Comparison of ENCODE assay signal across 1 cellular context in genomic region chr10:131724891-131725735, GRCh38.
TF ChIP-seq lines count a peak whose summit lies in the region.

No MANE protein-coding gene starts in this region.

TF ChIP-seq in HepG2, 621 proteins besides CTCF, POLR2A, EP300 and RAD21:
- TF ChIP-seq, protein P1, sequence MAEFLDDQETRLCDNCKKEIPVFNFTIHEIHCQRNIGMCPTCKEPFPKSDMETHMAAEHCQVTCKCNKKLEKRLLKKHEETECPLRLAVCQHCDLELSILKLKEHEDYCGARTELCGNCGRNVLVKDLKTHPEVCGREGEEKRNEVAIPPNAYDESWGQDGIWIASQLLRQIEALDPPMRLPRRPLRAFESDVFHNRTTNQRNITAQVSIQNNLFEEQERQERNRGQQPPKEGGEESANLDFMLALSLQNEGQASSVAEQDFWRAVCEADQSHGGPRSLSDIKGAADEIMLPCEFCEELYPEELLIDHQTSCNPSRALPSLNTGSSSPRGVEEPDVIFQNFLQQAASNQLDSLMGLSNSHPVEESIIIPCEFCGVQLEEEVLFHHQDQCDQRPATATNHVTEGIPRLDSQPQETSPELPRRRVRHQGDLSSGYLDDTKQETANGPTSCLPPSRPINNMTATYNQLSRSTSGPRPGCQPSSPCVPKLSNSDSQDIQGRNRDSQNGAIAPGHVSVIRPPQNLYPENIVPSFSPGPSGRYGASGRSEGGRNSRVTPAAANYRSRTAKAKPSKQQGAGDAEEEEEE (CRISPR knock-in tag; IDR thresholded peaks at IDR 0.05; ENCODE audit: borderline replicate concordance): no peak
- TF ChIP-seq NPAS2 (CRISPR knock-in tag; IDR thresholded peaks at IDR 0.05; ENCODE audit: borderline replicate concordance) (no peak), ZNF589 (CRISPR knock-in tag; conservative IDR thresholded peaks at IDR 0.05) (no peak), TCF12 (IDR thresholded peaks at IDR 0.05) (no peak), TCF12 (CRISPR knock-in tag; IDR thresholded peaks at IDR 0.05) (no peak), CEBPG (CRISPR knock-in tag; IDR thresholded peaks at IDR 0.05) (no peak), ZNF629 (CRISPR knock-in tag; conservative IDR thresholded peaks at IDR 0.05) (no peak), PHF8 (CRISPR knock-in tag; IDR thresholded peaks at IDR 0.05) (no peak)
- TF ChIP-seq, protein P2, sequence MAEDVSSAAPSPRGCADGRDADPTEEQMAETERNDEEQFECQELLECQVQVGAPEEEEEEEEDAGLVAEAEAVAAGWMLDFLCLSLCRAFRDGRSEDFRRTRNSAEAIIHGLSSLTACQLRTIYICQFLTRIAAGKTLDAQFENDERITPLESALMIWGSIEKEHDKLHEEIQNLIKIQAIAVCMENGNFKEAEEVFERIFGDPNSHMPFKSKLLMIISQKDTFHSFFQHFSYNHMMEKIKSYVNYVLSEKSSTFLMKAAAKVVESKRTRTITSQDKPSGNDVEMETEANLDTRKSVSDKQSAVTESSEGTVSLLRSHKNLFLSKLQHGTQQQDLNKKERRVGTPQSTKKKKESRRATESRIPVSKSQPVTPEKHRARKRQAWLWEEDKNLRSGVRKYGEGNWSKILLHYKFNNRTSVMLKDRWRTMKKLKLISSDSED (CRISPR knock-in tag; IDR thresholded peaks at IDR 0.05): no peak
